In genomic region chr22:20063271-20064139, GRCh38 we compare ENCODE assay signal across 1 cellular context.
TF ChIP-seq lines count a peak whose summit lies in the region.

No MANE protein-coding gene starts in this region.

TF ChIP-seq in WTC11, 78 proteins besides CTCF, POLR2A, EP300 and RAD21:
- TF ChIP-seq GABPB1 (CRISPR knock-in tag; IDR thresholded peaks at IDR 0.05) (no peak), TEAD4 (CRISPR knock-in tag; IDR thresholded peaks at IDR 0.05) (no peak), USF1 (CRISPR knock-in tag; IDR thresholded peaks at IDR 0.05) (no peak), ATF2 (CRISPR knock-in tag; IDR thresholded peaks at IDR 0.05; ENCODE audit: borderline replicate concordance, low read depth) (no peak), FOXK1 (CRISPR knock-in tag; IDR thresholded peaks at IDR 0.05) (no peak), ZNF423 (CRISPR knock-in tag; IDR thresholded peaks at IDR 0.05) (no peak), ZBTB21 (CRISPR knock-in tag; IDR thresholded peaks at IDR 0.05; ENCODE audit: borderline replicate concordance) (no peak), ELF4 (CRISPR knock-in tag; IDR thresholded peaks at IDR 0.05; ENCODE audit: low read depth) (no peak), ZNF263 (CRISPR knock-in tag; IDR thresholded peaks at IDR 0.05; ENCODE audit: low read depth) (no peak), NR3C1 (CRISPR knock-in tag; conservative IDR thresholded peaks at IDR 0.05; ENCODE audit: low read depth) (no peak), SOX15 (CRISPR knock-in tag; IDR thresholded peaks at IDR 0.05) (no peak), ZMAT4 (CRISPR knock-in tag; IDR thresholded peaks at IDR 0.05) (no peak), GTF2I (CRISPR knock-in tag; conservative IDR thresholded peaks at IDR 0.05) (no peak), ZNF219 (CRISPR knock-in tag; IDR thresholded peaks at IDR 0.05; ENCODE audit: borderline replicate concordance) (no peak), ETV6 (CRISPR knock-in tag; IDR thresholded peaks at IDR 0.05) (no peak), ZNF121 (CRISPR knock-in tag; IDR thresholded peaks at IDR 0.05) (no peak), JAZF1 (CRISPR knock-in tag; IDR thresholded peaks at IDR 0.05) (no peak)
- TF ChIP-seq, protein P1, sequence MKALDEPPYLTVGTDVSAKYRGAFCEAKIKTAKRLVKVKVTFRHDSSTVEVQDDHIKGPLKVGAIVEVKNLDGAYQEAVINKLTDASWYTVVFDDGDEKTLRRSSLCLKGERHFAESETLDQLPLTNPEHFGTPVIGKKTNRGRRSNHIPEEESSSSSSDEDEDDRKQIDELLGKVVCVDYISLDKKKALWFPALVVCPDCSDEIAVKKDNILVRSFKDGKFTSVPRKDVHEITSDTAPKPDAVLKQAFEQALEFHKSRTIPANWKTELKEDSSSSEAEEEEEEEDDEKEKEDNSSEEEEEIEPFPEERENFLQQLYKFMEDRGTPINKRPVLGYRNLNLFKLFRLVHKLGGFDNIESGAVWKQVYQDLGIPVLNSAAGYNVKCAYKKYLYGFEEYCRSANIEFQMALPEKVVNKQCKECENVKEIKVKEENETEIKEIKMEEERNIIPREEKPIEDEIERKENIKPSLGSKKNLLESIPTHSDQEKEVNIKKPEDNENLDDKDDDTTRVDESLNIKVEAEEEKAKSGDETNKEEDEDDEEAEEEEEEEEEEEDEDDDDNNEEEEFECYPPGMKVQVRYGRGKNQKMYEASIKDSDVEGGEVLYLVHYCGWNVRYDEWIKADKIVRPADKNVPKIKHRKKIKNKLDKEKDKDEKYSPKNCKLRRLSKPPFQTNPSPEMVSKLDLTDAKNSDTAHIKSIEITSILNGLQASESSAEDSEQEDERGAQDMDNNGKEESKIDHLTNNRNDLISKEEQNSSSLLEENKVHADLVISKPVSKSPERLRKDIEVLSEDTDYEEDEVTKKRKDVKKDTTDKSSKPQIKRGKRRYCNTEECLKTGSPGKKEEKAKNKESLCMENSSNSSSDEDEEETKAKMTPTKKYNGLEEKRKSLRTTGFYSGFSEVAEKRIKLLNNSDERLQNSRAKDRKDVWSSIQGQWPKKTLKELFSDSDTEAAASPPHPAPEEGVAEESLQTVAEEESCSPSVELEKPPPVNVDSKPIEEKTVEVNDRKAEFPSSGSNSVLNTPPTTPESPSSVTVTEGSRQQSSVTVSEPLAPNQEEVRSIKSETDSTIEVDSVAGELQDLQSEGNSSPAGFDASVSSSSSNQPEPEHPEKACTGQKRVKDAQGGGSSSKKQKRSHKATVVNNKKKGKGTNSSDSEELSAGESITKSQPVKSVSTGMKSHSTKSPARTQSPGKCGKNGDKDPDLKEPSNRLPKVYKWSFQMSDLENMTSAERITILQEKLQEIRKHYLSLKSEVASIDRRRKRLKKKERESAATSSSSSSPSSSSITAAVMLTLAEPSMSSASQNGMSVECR (CRISPR knock-in tag; IDR thresholded peaks at IDR 0.05; ENCODE audit: borderline replicate concordance) = no peak
- TF ChIP-seq, protein P2, sequence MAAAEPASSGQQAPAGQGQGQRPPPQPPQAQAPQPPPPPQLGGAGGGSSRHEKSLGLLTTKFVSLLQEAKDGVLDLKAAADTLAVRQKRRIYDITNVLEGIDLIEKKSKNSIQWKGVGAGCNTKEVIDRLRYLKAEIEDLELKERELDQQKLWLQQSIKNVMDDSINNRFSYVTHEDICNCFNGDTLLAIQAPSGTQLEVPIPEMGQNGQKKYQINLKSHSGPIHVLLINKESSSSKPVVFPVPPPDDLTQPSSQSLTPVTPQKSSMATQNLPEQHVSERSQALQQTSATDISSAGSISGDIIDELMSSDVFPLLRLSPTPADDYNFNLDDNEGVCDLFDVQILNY (CRISPR knock-in tag; IDR thresholded peaks at IDR 0.05) = no peak
- TF ChIP-seq, protein P3, sequence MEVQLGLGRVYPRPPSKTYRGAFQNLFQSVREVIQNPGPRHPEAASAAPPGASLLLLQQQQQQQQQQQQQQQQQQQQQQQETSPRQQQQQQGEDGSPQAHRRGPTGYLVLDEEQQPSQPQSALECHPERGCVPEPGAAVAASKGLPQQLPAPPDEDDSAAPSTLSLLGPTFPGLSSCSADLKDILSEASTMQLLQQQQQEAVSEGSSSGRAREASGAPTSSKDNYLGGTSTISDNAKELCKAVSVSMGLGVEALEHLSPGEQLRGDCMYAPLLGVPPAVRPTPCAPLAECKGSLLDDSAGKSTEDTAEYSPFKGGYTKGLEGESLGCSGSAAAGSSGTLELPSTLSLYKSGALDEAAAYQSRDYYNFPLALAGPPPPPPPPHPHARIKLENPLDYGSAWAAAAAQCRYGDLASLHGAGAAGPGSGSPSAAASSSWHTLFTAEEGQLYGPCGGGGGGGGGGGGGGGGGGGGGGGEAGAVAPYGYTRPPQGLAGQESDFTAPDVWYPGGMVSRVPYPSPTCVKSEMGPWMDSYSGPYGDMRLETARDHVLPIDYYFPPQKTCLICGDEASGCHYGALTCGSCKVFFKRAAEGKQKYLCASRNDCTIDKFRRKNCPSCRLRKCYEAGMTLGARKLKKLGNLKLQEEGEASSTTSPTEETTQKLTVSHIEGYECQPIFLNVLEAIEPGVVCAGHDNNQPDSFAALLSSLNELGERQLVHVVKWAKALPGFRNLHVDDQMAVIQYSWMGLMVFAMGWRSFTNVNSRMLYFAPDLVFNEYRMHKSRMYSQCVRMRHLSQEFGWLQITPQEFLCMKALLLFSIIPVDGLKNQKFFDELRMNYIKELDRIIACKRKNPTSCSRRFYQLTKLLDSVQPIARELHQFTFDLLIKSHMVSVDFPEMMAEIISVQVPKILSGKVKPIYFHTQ (CRISPR knock-in tag; IDR thresholded peaks at IDR 0.05) = no peak
